Comparison of ENCODE assay signal across 25 cellular contexts in genomic region chr4:137467537-137467936, GRCh38.
DNase-seq lines count a peak whose midpoint lies in the region; ATAC-seq, FAIRE-seq and TF ChIP-seq lines count a peak whose summit lies in the region.
"Had no signal": no experiment of that assay in that cellular context is flagged by ENCODE, and none has a peak within 500 bp of the region (broad histone marks: within the 10 kb centered on the region; RNA-seq: fewer than 3 reads in every experiment).

No MANE protein-coding gene starts in this region.

- H3K4me1 ChIP-seq in HEK293 (ENCODE audit: control insufficient read depth, insufficient read depth, low read length) = no peaks in the 10 kb centered on the region
- no peaks in the 10 kb centered on the region for H3K4me1 ChIP-seq in mesenchymal stem cell (ENCODE audit: control insufficient read depth, insufficient read depth, low read depth, low read length)
- no peaks in the 10 kb centered on the region for H3K4me1 ChIP-seq in CD4-positive, alpha-beta memory T cell (ENCODE audit: insufficient read depth, low read length)
- H3K4me1 ChIP-seq: A549 had no signal

- no peak overlapping the region for H2BK5ac ChIP-seq in mesenchymal stem cell (ENCODE audit: low read depth, low read length, poor library complexity, severe bottlenecking)

- no peak overlapping the region for H4K8ac ChIP-seq in mesenchymal stem cell (ENCODE audit: low read length)

- intact Hi-C loops in CD4-positive, alpha-beta memory T cell (cut with micrococcal nuclease) = no loop called here

- no peak overlapping the region for H3K27ac Mint-ChIP-seq in CD4-positive, alpha-beta memory T cell
- H3K27ac Mint-ChIP-seq: CD14-positive monocyte; CD4-positive, alpha-beta T cell had no signal

- POLR2A ChIA-PET in HEK293 (lab: Yijun Ruan, JAX) = no interaction called here
- POLR2A ChIA-PET in CD4-positive, alpha-beta memory T cell (lab: Charles Lee; ENCODE audit: partially characterized antibody) = no interaction called here

- H3K36me3 Mint-ChIP-seq in CD4-positive, alpha-beta memory T cell = no peaks in the 10 kb centered on the region
- H3K36me3 Mint-ChIP-seq: CD14-positive monocyte had no signal

- TF ChIP-seq CTCF in HEK293 (tag by site-specific recombination; IDR thresholded peaks at IDR 0.05) = no peak

- H2AK5ac ChIP-seq in mesenchymal stem cell (ENCODE audit: low read length, severe bottlenecking) = no peak overlapping the region

- no peaks in the 10 kb centered on the region for H3K36me3 ChIP-seq in HEK293 (ENCODE audit: control insufficient read depth in 2 of 2, insufficient read depth in 1 of 2, low read length in 2 of 2)
- no peaks in the 10 kb centered on the region for H3K36me3 ChIP-seq in mesenchymal stem cell (ENCODE audit: control insufficient read depth in 1 of 2, insufficient read depth in 2 of 2, low read depth in 1 of 2, low read length in 2 of 2)
- H3K36me3 ChIP-seq in CD4-positive, alpha-beta memory T cell (ENCODE audit: insufficient read depth, low read length) = no peaks in the 10 kb centered on the region
- H3K36me3 ChIP-seq: BE2C; BLaER1 treated with 17β-estradiol and CSF1 and Interleukin-3, amounts not matched to agents 10 nM and 100 nM had no signal

- H3K4ac ChIP-seq in mesenchymal stem cell (ENCODE audit: low read depth in 1 of 2, low read length in 2 of 2) = no peak overlapping the region

- no peak overlapping the region for H2BK120ac ChIP-seq in mesenchymal stem cell (ENCODE audit: low read depth, low read length)

- no peak overlapping the region for H3K9ac ChIP-seq in mesenchymal stem cell (ENCODE audit: low read length)
- H3K9ac ChIP-seq: BLaER1 treated with 17β-estradiol and CSF1 and Interleukin-3, amounts not matched to agents 10 nM and 100 nM; GM23248 had no signal

- H4K91ac ChIP-seq in mesenchymal stem cell (ENCODE audit: low read length) = no peak overlapping the region

- DNase-seq in amniotic epithelial cell (ENCODE audit: low read depth) (peak; percentile 15), mesenchymal stem cell (peak; percentile 10), frontal cortex (ENCODE audit: low spot score in 2 of 2) (no peak)
- no peak for DNase-seq in CD4-positive, alpha-beta memory T cell
- DNase-seq: 8988T; ACHN; AML-193; BE2C; Calu3; CD4-positive, alpha-beta T cell; COR-L47; DMS153; DND-41; GM23248; H7; HCEC 1CT had no signal

- H3K27me3 ChIP-seq in mesenchymal stem cell (ENCODE audit: control insufficient read depth in 1 of 2, insufficient read depth in 1 of 2, low read length in 2 of 2) = no peaks in the 10 kb centered on the region
- no peaks in the 10 kb centered on the region for H3K27me3 ChIP-seq in CD4-positive, alpha-beta memory T cell (ENCODE audit: insufficient read depth, low read length)
- H3K27me3 ChIP-seq: BE2C; BLaER1 treated with 17β-estradiol and CSF1 and Interleukin-3, amounts not matched to agents 10 nM and 100 nM had no signal

- no peak overlapping the region for H3K23ac ChIP-seq in mesenchymal stem cell (ENCODE audit: low read length in 2 of 2)

- no peak overlapping the region for H3K4me2 ChIP-seq in mesenchymal stem cell (ENCODE audit: low read length, poor library complexity, severe bottlenecking)
- H3K4me2 ChIP-seq: A549; BLaER1 treated with 17β-estradiol and CSF1 and Interleukin-3, amounts not matched to agents 10 nM and 100 nM had no signal

- H3K27me3 Mint-ChIP-seq in CD4-positive, alpha-beta memory T cell = no peaks in the 10 kb centered on the region
- H3K27me3 Mint-ChIP-seq: CD4-positive, alpha-beta T cell had no signal

- H3K4me3 ChIP-seq in HEK293 (ENCODE audit: low read depth, low read length) (no peak overlapping the region), mesenchymal stem cell (ENCODE audit: insufficient read depth in 1 of 2, low read depth in 1 of 2, low read length in 2 of 2) (no peak overlapping the region)
- no peak overlapping the region for H3K4me3 ChIP-seq in CD4-positive, alpha-beta memory T cell (ENCODE audit: low read length in 2 of 2)
- H3K4me3 ChIP-seq: A549; BLaER1 treated with 17β-estradiol and CSF1 and Interleukin-3, amounts not matched to agents 10 nM and 100 nM; GM23248 had no signal

- no peaks in the 10 kb centered on the region for H3K4me1 Mint-ChIP-seq in CD4-positive, alpha-beta memory T cell
- H3K4me1 Mint-ChIP-seq: CD14-positive monocyte had no signal

- no peak for FAIRE-seq in frontal cortex (lab: Jason Lieb, UNC)
- FAIRE-seq: A549, G401.6, GM12892, GM19239, H1 had no signal

- no peak overlapping the region for H3K4me3 Mint-ChIP-seq in CD4-positive, alpha-beta memory T cell
- H3K4me3 Mint-ChIP-seq: CD14-positive monocyte; CD4-positive, alpha-beta T cell had no signal

- H2AFZ ChIP-seq in mesenchymal stem cell (ENCODE audit: low read depth, low read length) = no peak overlapping the region
- H2AFZ ChIP-seq: GM23248 had no signal

- H2BK15ac ChIP-seq in mesenchymal stem cell (ENCODE audit: low read depth, poor library complexity, severe bottlenecking) = no peak overlapping the region

- H3K27ac ChIP-seq in HEK293 (ENCODE audit: extremely low read depth, low read depth, low read length) (no peak overlapping the region), mesenchymal stem cell (ENCODE audit: low read length, poor library complexity, severe bottlenecking) (no peak overlapping the region)
- H3K27ac ChIP-seq in CD4-positive, alpha-beta memory T cell (ENCODE audit: low read depth, low read length) = no peak overlapping the region
- H3K27ac ChIP-seq: A549; BLaER1 treated with 17β-estradiol and CSF1 and Interleukin-3, amounts not matched to agents 10 nM and 100 nM; GM23248 had no signal

- H3K9me3 Mint-ChIP-seq in CD4-positive, alpha-beta memory T cell = peaks cover 0 to 15% (median 4%) of the 10 kb centered on the region in 8 donors

- H3K14ac ChIP-seq in mesenchymal stem cell (ENCODE audit: low read length in 2 of 2) = no peak overlapping the region

- H3K9me3 ChIP-seq in HEK293 (ENCODE audit: control insufficient read depth, insufficient read depth, low read depth, low read length) (no peaks in the 10 kb centered on the region), mesenchymal stem cell (ENCODE audit: control insufficient read depth, low read length) (peaks cover 11% of the 10 kb centered on the region)
- H3K9me3 ChIP-seq in CD4-positive, alpha-beta memory T cell (ENCODE audit: control insufficient read depth in 1 of 2, low read length in 2 of 2) = no peaks in the 10 kb centered on the region
- H3K9me3 ChIP-seq: A549, BE2C had no signal

- CTCF ChIA-PET in HEK293 (lab: Yijun Ruan, JAX) = no interaction called here
- CTCF ChIA-PET in CD4-positive, alpha-beta memory T cell (lab: Charles Lee; ENCODE audit: partially characterized antibody) = no interaction called here

- H3K18ac ChIP-seq in mesenchymal stem cell (ENCODE audit: low read depth in 1 of 2, low read length in 2 of 2) = no peak overlapping the region

- no peaks in the 10 kb centered on the region for H3K79me1 ChIP-seq in mesenchymal stem cell (replicated peaks; ENCODE audit: low read length, poor library complexity, severe bottlenecking)

- no peak for ATAC-seq in HG02623 (IDR thresholded peaks at IDR 0.05; ENCODE audit: unreplicated experiment)
- ATAC-seq: A549 had no signal

- no peak overlapping the region for H2BK12ac ChIP-seq in mesenchymal stem cell (ENCODE audit: low read length in 2 of 2)

TF ChIP-seq in HEK293, 187 proteins besides CTCF, POLR2A, EP300 and RAD21:
- TF ChIP-seq SETDB1 (IDR thresholded peaks at IDR 0.05; ENCODE audit: insufficient read length, low read length) (peak; percentile 97), ZNF701 (tag by site-specific recombination; IDR thresholded peaks at IDR 0.05) (no peak)

Comparison
In these comparisons a context has a peak if more than half of its experiments do, and no peak if none do; other contexts are left out.
1. DNase-seq: peak in amniotic epithelial cell (single experiment) and mesenchymal stem cell (single experiment); none in CD4-positive, alpha-beta memory T cell (0 of 5) and frontal cortex (0 of 2).